25 cellular contexts compared by ENCODE assay signal in the genomic region with DNA sequence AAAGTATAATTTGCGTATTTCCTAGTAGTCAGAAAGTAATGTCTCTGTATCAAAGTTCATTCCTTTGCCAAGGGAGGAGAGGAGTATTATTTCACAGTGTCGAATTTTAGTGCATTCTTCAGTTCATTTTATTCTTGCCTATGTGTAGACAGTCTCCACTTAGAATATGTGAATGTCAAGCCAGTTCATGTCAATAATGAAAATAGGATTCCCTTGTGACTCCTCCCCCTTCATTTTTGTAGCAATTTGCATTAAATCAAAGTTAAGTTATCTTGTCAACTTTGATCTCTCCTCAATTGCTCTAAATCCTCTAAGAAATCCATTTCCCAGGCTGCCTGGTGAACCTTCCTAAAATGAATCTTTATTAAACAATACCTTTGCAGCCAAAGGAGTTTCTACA.
"Had no signal": no experiment of that assay in that cellular context is flagged by ENCODE, and none has a peak within 500 bp of the region (broad histone marks: within the 10 kb centered on the region; RNA-seq: fewer than 3 reads in every experiment).

No MANE protein-coding gene starts in this region.

- H3K27me3 ChIP-seq: colonic mucosa, dorsolateral prefrontal cortex, esophagus muscularis mucosa, esophagus squamous epithelium, foreskin keratinocyte, gastrocnemius medialis, gastroesophageal sphincter, heart left ventricle, heart right ventricle had no signal

- H3K9me3 Mint-ChIP-seq: dendritic cell treated with granulocyte-macrophage colony-stimulating factor and Interleukin-4, amounts not matched to agents 40 ng/mL and 50 ng/mL, for 4 days; effector memory CD8-positive, alpha-beta T cell; endodermal cell had no signal

- DNase-seq: colonic mucosa; cortex of kidney; dermis blood vessel endothelial cell; dorsolateral prefrontal cortex; effector CD4-positive, alpha-beta T cell; effector CD8-positive, alpha-beta T cell; effector memory CD4-positive, alpha-beta T cell; effector memory CD8-positive, alpha-beta T cell; endodermal cell; erythroblast; esophagus squamous epithelium; foreskin fibroblast; foreskin keratinocyte; foreskin melanocyte; gastrocnemius medialis; glutamatergic neuron; head of caudate nucleus; heart left ventricle; heart right ventricle had no signal

- H3K9me3 ChIP-seq: colonic mucosa, esophagus muscularis mucosa, esophagus squamous epithelium, gastrocnemius medialis, gastroesophageal sphincter, heart left ventricle, heart right ventricle had no signal

- H3K27ac ChIP-seq: colonic mucosa, coronary artery, dorsolateral prefrontal cortex, epithelial cell of prostate, esophagus muscularis mucosa, esophagus squamous epithelium, foreskin keratinocyte, gastrocnemius medialis, gastroesophageal sphincter, heart left ventricle, heart right ventricle had no signal

- H3K27ac Mint-ChIP-seq: dendritic cell treated with granulocyte-macrophage colony-stimulating factor and Interleukin-4, amounts not matched to agents 40 ng/mL and 50 ng/mL, for 4 days; effector memory CD8-positive, alpha-beta T cell; endodermal cell had no signal

- H3K4me3 Mint-ChIP-seq: dendritic cell treated with granulocyte-macrophage colony-stimulating factor and Interleukin-4, amounts not matched to agents 40 ng/mL and 50 ng/mL, for 4 days; effector memory CD8-positive, alpha-beta T cell; endodermal cell had no signal

- H3K36me3 ChIP-seq: colonic mucosa, esophagus muscularis mucosa, esophagus squamous epithelium, gastrocnemius medialis, gastroesophageal sphincter, heart left ventricle, heart right ventricle had no signal

- H3K27me3 Mint-ChIP-seq: dendritic cell treated with granulocyte-macrophage colony-stimulating factor and Interleukin-4, amounts not matched to agents 40 ng/mL and 50 ng/mL, for 4 days; effector memory CD8-positive, alpha-beta T cell had no signal

- ATAC-seq: effector memory CD8-positive, alpha-beta T cell; esophagus mucosa; foreskin keratinocyte; gastrocnemius medialis; gastroesophageal sphincter; heart left ventricle; heart right ventricle had no signal

- H3K4me3 ChIP-seq: colonic mucosa, coronary artery, dorsolateral prefrontal cortex, esophagus muscularis mucosa, esophagus squamous epithelium, gastrocnemius medialis, gastroesophageal sphincter, heart left ventricle, heart right ventricle had no signal
